22 cellular contexts compared by ENCODE assay signal in the genomic region with DNA sequence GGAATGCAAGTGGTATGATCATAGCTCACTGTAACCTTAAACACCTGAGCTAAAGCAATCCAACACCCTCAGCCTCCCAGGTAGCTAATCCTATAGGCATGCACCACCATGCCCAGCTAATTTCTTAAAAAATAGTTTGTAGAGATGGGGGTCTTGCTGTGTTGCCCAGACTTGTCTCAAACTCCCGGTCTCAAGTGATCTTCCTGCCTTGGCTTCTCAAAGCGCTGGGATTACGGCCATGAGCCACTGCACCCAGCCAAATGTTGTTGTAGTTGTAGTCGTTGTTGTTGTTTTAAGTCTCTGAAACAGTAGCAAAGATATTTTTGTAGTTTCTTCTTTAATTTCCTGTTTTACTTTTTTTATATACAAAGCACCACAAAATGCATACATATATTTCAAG.
"Had no signal": no experiment of that assay in that cellular context is flagged by ENCODE, and none has a peak within 500 bp of the region (broad histone marks: within the 10 kb centered on the region; RNA-seq: fewer than 3 reads in every experiment).

No MANE protein-coding gene starts in this region.

- H2AFZ ChIP-seq: PC-9 had no signal

- H3K36me3 ChIP-seq: Peyer's patch, SJCRH30 had no signal

- DNase-seq: Kasumi-1; NCI-H1092 treated with DMSO at 0.1 percent for 48 hours; NCI-H1436; NCI-H187; NCI-H2029; NCI-H2081 treated with DMSO at 0.1 percent for 48 hours; NCI-H2171; NCI-H226; NCI-H446; NCI-H510A; NCI-H524 treated with DMSO at 0.1 percent for 48 hours; NCI-H69; NCI-H774; NK-92 treated with Interleukin-12 subunit alpha and Interleukin-12 subunit beta, amount 100 ng/mL, for 24 hours; OCI-M1; PC-9; Peyer's patch; SHP77 treated with DMSO at 0.1 percent for 48 hours; SJCRH30 had no signal

- H3K36me3 Mint-ChIP-seq: IgD-negative memory B cell had no signal

- H3K27ac ChIP-seq: KMS-11, PC-9, Peyer's patch, SJCRH30 had no signal

- H3K4me1 Mint-ChIP-seq: IgD-negative memory B cell had no signal

- H3K4me1 ChIP-seq: Peyer's patch, SJCRH30 had no signal

- H3K4me2 ChIP-seq: KMS-11, PC-9 had no signal

- H3K27ac Mint-ChIP-seq: IgD-negative memory B cell had no signal

- H3K4me3 ChIP-seq: K562, PC-9, Peyer's patch, SJCRH30 had no signal

- H3K4me3 Mint-ChIP-seq: IgD-negative memory B cell had no signal

- H3K27me3 ChIP-seq: Peyer's patch, SJCRH30 had no signal

- H3K27me3 Mint-ChIP-seq: IgD-negative memory B cell had no signal

- H3K9ac ChIP-seq: KMS-11 had no signal

- H3K9me3 ChIP-seq: Peyer's patch, SJCRH30 had no signal
